25 cellular contexts compared by ENCODE assay signal in the genomic region with DNA sequence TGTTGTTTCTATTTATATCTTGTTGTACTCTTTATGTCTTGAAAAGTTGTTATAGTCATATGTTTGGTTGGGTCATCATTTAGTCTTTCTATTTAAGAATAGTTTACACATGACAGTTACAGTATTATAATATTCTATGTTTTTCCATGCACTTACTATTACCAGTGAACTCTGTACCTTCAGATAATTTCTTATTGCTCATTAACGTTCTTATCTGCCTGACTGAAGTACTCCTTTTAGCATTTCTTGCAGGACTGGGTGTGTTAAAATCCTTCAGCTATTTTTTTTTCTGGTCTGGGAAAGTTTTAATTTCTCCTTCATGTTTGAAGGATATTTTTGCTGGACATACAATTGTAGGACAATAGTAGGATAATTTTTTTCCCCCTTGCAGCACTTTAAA.
"Had no signal": no experiment of that assay in that cellular context is flagged by ENCODE, and none has a peak within 500 bp of the region (broad histone marks: within the 10 kb centered on the region; RNA-seq: fewer than 3 reads in every experiment).

No MANE protein-coding gene starts in this region.

- H3K4me1 ChIP-seq: esophagus squamous epithelium, gastroesophageal sphincter had no signal

- H3K27me3 ChIP-seq: brain microvascular endothelial cell, esophagus squamous epithelium, gastroesophageal sphincter had no signal

- H3K4me3 ChIP-seq: esophagus squamous epithelium, gastroesophageal sphincter had no signal

- H3K36me3 ChIP-seq: brain microvascular endothelial cell, esophagus squamous epithelium, gastroesophageal sphincter had no signal

- H3K27ac ChIP-seq: brain microvascular endothelial cell, epithelial cell of prostate, esophagus squamous epithelium, gastroesophageal sphincter, VCaP had no signal

- ATAC-seq: activated T-cell treated with anti-CD3 and anti-CD28 coated beads, Interleukin-2, amount 50 U/mL, for 72 hours; gastroesophageal sphincter; T-helper 17 cell; WTC11 had no signal

- DNase-seq: activated CD4-positive, alpha-beta memory T cell treated with anti-CD3 and anti-CD28 coated beads, Interleukin-2, amount 10 ng/mL, durations not matched to agents 7 days and 5 days; activated CD4-positive, alpha-beta T cell treated with anti-CD3 and anti-CD28 coated beads for 1 hour; activated CD4-positive, alpha-beta T cell treated with anti-CD3 and anti-CD28 coated beads for 4 hours; activated CD4-positive, alpha-beta T cell treated with anti-CD3 and anti-CD28 coated beads, Interleukin-2, amount 10 ng/mL, durations not matched to agents 7 days and 5 days; activated CD4-positive, alpha-beta T cell treated with anti-CD3 and anti-CD28 coated beads, Interleukin-2, amount 50 U/mL, for 4 hours; activated CD8-positive, alpha-beta memory T cell treated with anti-CD3 and anti-CD28 coated beads, Interleukin-2, amount 50 U/mL, for 48 hours; activated gamma-delta T cell; activated naive CD4-positive, alpha-beta T cell treated with anti-CD3 and anti-CD28 coated beads, Interleukin-2, amount 50 U/mL, for 16 hours; activated naive CD4-positive, alpha-beta T cell treated with Interleukin-2 at 50 U/mL for 16 hours; activated T-cell treated with anti-CD3 and anti-CD28 coated beads for 4 hours; activated T-cell treated with anti-CD3 and anti-CD28 coated beads, Interleukin-2, amount 50 U/mL, for 24 hours; activated T-cell treated with anti-CD3 and anti-CD28 coated beads, Interleukin-2, amount 50 U/mL, for 72 hours; amniotic stem cell; anterior cingulate cortex; brain microvascular endothelial cell; effector CD8-positive, alpha-beta T cell; esophagus squamous epithelium; foreskin melanocyte; T-helper 1 cell; T-helper 17 cell; T1000 had no signal

- H3K9me3 ChIP-seq: esophagus squamous epithelium, gastroesophageal sphincter had no signal
